Comparison of ENCODE assay signal across 16 cellular contexts in genomic region chr16:81376880-81377279, GRCh38.
DNase-seq lines count a peak whose midpoint lies in the region; TF ChIP-seq lines count a peak whose summit lies in the region.
"Had no signal": no experiment of that assay in that cellular context is flagged by ENCODE, and none has a peak within 500 bp of the region (broad histone marks: within the 10 kb centered on the region; RNA-seq: fewer than 3 reads in every experiment).

No MANE protein-coding gene starts in this region.

- H3K79me2 ChIP-seq in SK-N-SH (ENCODE audit: insufficient read depth): no peaks in the 10 kb centered on the region

- peaks cover 8% of the 10 kb centered on the region for H3K4me1 Mint-ChIP-seq in activated naive CD4-positive, alpha-beta T cell treated with anti-CD3 and anti-CD28 coated beads for 36 hours (ENCODE audit: low read depth)

- no peaks in the 10 kb centered on the region for H4K20me1 ChIP-seq in SK-N-SH (ENCODE audit: insufficient read depth)

- H3K9me3 ChIP-seq in SK-N-SH: no peaks in the 10 kb centered on the region
- H3K9me3 ChIP-seq: BLaER1 treated with 17β-estradiol and CSF1 and Interleukin-3, amounts not matched to agents 10 nM and 100 nM; body of pancreas; heart left ventricle; left ventricle myocardium inferior had no signal

- no peaks in the 10 kb centered on the region for H3F3A ChIP-seq in SK-N-SH (replicated peaks; ENCODE audit: insufficient read depth)

- H3K36me3 Mint-ChIP-seq in activated naive CD4-positive, alpha-beta T cell treated with anti-CD3 and anti-CD28 coated beads for 36 hours (ENCODE audit: low read depth): peaks cover 23% of the 10 kb centered on the region

- intact Hi-C loops in activated naive CD4-positive, alpha-beta T cell treated with anti-CD3 and anti-CD28 coated beads for 36 hours (cut with micrococcal nuclease): no loop called here

- no peak overlapping the region for H3K4me3 Mint-ChIP-seq in activated naive CD4-positive, alpha-beta T cell treated with anti-CD3 and anti-CD28 coated beads for 36 hours
- H3K4me3 Mint-ChIP-seq: naive thymus-derived CD8-positive, alpha-beta T cell had no signal

- H3K4me3 ChIP-seq in epithelial cell of esophagus (ENCODE audit: low read length) (no peak overlapping the region), SK-N-SH (ENCODE audit: low read depth in 2 of 2, low read length in 1 of 2) (no peak overlapping the region)
- H3K4me3 ChIP-seq: BLaER1 treated with 17β-estradiol and CSF1 and Interleukin-3, amounts not matched to agents 10 nM and 100 nM; body of pancreas; heart left ventricle; left ventricle myocardium inferior had no signal

- no peaks in the 10 kb centered on the region for H3K9me2 ChIP-seq in SK-N-SH

- H2AFZ ChIP-seq in SK-N-SH (ENCODE audit: low read depth): no peak overlapping the region

- no peak overlapping the region for H3K27ac Mint-ChIP-seq in activated naive CD4-positive, alpha-beta T cell treated with anti-CD3 and anti-CD28 coated beads for 36 hours

- 72% methylated on average over 7 of the region's 7 CpGs for WGBS in SK-N-SH (ENCODE audit: low lambda C conversion rate)

- CTCF ChIA-PET in activated naive CD4-positive, alpha-beta T cell treated with anti-CD3 and anti-CD28 coated beads for 36 hours (lab: Charles Lee): interaction anchor here (0.5 to 1.2 kb wide), 3 partner anchors 9 to 338 kb away, joined by 3 to 4 read pairs (median 3); no protein-coding TSS in a partner anchor
- CTCF ChIA-PET in SK-N-SH (lab: Yijun Ruan, JAX): interaction anchor here (0.8 to 2.3 kb wide), 6 partner anchors 12 to 361 kb away, joined by 3 to 10 read pairs (median 4); no protein-coding TSS in a partner anchor

- TF ChIP-seq CTCF in epithelial cell of esophagus (IDR thresholded peaks at IDR 0.05; ENCODE audit: insufficient read depth, low read depth, low read length, missing control alignments): no peak
- no peak for TF ChIP-seq CTCF in SK-N-SH (IDR thresholded peaks at IDR 0.05)

- H3K4me1 ChIP-seq in SK-N-SH (ENCODE audit: control insufficient read depth in 1 of 2, insufficient read depth in 2 of 2, low read depth in 1 of 2, low read length in 1 of 2): peaks cover 0 to 6% of the 10 kb centered on the region in 2 experiments; a peak in 2 of 4 replicates
- H3K4me1 ChIP-seq: body of pancreas, left ventricle myocardium inferior had no signal

- no peak for TF ChIP-seq RAD21 in SK-N-SH (IDR thresholded peaks at IDR 0.05; ENCODE audit: low read length)

- no peak overlapping the region for H3K27ac ChIP-seq in SK-N-SH (ENCODE audit: low read depth in 2 of 2, low read length in 1 of 2)
- H3K27ac ChIP-seq: BLaER1 treated with 17β-estradiol and CSF1 and Interleukin-3, amounts not matched to agents 10 nM and 100 nM; body of pancreas; heart left ventricle; left ventricle myocardium inferior had no signal

- POLR2A ChIA-PET in SK-N-SH (lab: Yijun Ruan, JAX): no interaction called here

- peak; percentile 46 for DNase-seq in activated naive CD4-positive, alpha-beta T cell treated with anti-CD3 and anti-CD28 coated beads for 36 hours
- no peak for DNase-seq in activated naive CD4-positive, alpha-beta T cell (lab: John Stamatoyannopoulos, UW)
- DNase-seq in RKO (ENCODE audit: low spot score) (peak; percentile 10), epithelial cell of esophagus (ENCODE audit: low read depth) (peak; percentile 96), Kasumi-1 (lab: John Stamatoyannopoulos, UW) (no peak), GF-D8 (lab: John Stamatoyannopoulos, UW) (no peak), SK-N-SH (no peak)
- DNase-seq in stimulated activated CD8-positive, alpha-beta memory T cell treated with anti-CD3 and anti-CD28 coated beads, Interleukin-7, amount 100 ng/mL, for 4 hours (ENCODE audit: low read depth in 2 of 2): peak; percentile 6 to 8
- DNase-seq: GOT3; heart left ventricle; left ventricle myocardium inferior; naive thymus-derived CD8-positive, alpha-beta T cell; retina; T1000 had no signal

- H3K27me3 ChIP-seq in SK-N-SH (ENCODE audit: insufficient read depth): no peaks in the 10 kb centered on the region
- H3K27me3 ChIP-seq: BLaER1 treated with 17β-estradiol and CSF1 and Interleukin-3, amounts not matched to agents 10 nM and 100 nM; body of pancreas; heart left ventricle had no signal

- H3K9ac ChIP-seq in SK-N-SH: no peak overlapping the region
- H3K9ac ChIP-seq: BLaER1 treated with 17β-estradiol and CSF1 and Interleukin-3, amounts not matched to agents 10 nM and 100 nM had no signal

- H3K9me3 Mint-ChIP-seq in activated naive CD4-positive, alpha-beta T cell treated with anti-CD3 and anti-CD28 coated beads for 36 hours: no peaks in the 10 kb centered on the region
- H3K9me3 Mint-ChIP-seq: naive thymus-derived CD8-positive, alpha-beta T cell had no signal

- TF ChIP-seq EP300 in SK-N-SH (IDR thresholded peaks at IDR 0.05; ENCODE audit: borderline replicate concordance in 1 of 2, low read depth in 1 of 2, low read length in 1 of 2): no peak

- peaks cover 40 to 41% of the 10 kb centered on the region in 2 experiments for H3K36me3 ChIP-seq in SK-N-SH (replicated peaks in 1 of 2; ENCODE audit: control insufficient read depth in 1 of 2, insufficient read depth in 2 of 2, low read length in 1 of 2)

- no peak overlapping the region for H3K4me2 ChIP-seq in SK-N-SH
- H3K4me2 ChIP-seq: BLaER1 treated with 17β-estradiol and CSF1 and Interleukin-3, amounts not matched to agents 10 nM and 100 nM had no signal

- no peaks in the 10 kb centered on the region for H3K27me3 Mint-ChIP-seq in activated naive CD4-positive, alpha-beta T cell treated with anti-CD3 and anti-CD28 coated beads for 36 hours (ENCODE audit: low read depth)
- H3K27me3 Mint-ChIP-seq: naive thymus-derived CD8-positive, alpha-beta T cell had no signal

TF ChIP-seq in SK-N-SH, 30 proteins besides CTCF, POLR2A, EP300 and RAD21:
- TF ChIP-seq POLR2AphosphoS5 (IDR thresholded peaks at IDR 0.05; ENCODE audit: low read depth, low read length) (no peak), IRF3 (IDR thresholded peaks at IDR 0.05; ENCODE audit: low read depth, low read length) (no peak), JUND (IDR thresholded peaks at IDR 0.05) (no peak), RFX5 (IDR thresholded peaks at IDR 0.05; ENCODE audit: low read length) (no peak), TEAD4 (IDR thresholded peaks at IDR 0.05; ENCODE audit: borderline replicate concordance, insufficient read depth) (no peak), SIN3A (IDR thresholded peaks at IDR 0.05; ENCODE audit: borderline replicate concordance, low read depth, low read length) (no peak), FOXM1 (IDR thresholded peaks at IDR 0.05; ENCODE audit: low read depth) (no peak), USF2 (IDR thresholded peaks at IDR 0.05; ENCODE audit: borderline replicate concordance, low read depth, low read length) (no peak), CHD2 (IDR thresholded peaks at IDR 0.05; ENCODE audit: low read length, partially characterized antibody) (no peak), ZBTB33 (IDR thresholded peaks at IDR 0.05; ENCODE audit: borderline replicate concordance, low read depth) (no peak), RXRA (IDR thresholded peaks at IDR 0.05; ENCODE audit: borderline replicate concordance, low read depth) (no peak), RCOR1 (IDR thresholded peaks at IDR 0.05; ENCODE audit: low read length) (no peak), EZH2phosphoT487 (IDR thresholded peaks at IDR 0.05; ENCODE audit: borderline replicate concordance, low read depth) (no peak), YY1 (IDR thresholded peaks at IDR 0.05; ENCODE audit: low read depth) (no peak)

Comparison
In these comparisons a context has a peak if more than half of its experiments do, and no peak if none do; other contexts are left out.
1. DNase-seq: peak in activated naive CD4-positive, alpha-beta T cell treated with anti-CD3 and anti-CD28 coated beads for 36 hours (single experiment), RKO (single experiment), epithelial cell of esophagus (single experiment) and stimulated activated CD8-positive, alpha-beta memory T cell treated with anti-CD3 and anti-CD28 coated beads, Interleukin-7, amount 100 ng/mL, for 4 hours (2 of 2); none in activated naive CD4-positive, alpha-beta T cell (0 of 4), Kasumi-1 (0 of 2), GF-D8 (single experiment) and SK-N-SH (single experiment).